29 cellular contexts compared by ENCODE assay signal in the genomic region with DNA sequence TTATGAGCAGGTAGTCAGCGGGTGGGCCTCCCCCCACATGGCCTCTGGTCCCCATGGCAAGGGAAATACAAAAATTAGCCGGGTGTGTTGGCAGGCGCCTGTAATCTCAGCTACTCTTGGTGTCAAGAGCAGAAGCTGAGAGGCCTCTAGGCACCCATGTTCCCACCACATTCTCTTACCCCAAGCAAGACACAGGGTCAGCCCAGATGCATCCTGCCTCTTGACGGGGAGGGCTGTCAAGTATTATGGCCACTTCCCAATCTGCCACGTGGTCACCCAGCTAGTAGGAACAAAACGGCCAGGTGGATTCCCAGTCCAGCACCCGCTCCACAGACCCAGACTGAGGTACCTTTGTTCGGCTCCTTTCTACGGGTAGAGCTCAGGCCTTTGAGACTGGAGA.
"Had no signal": no experiment of that assay in that cellular context is flagged by ENCODE, and none has a peak within 500 bp of the region (broad histone marks: within the 10 kb centered on the region; RNA-seq: fewer than 3 reads in every experiment).

No MANE protein-coding gene starts in this region.

- H3K36me3 Mint-ChIP-seq: immature natural killer cell; naive thymus-derived CD8-positive, alpha-beta T cell had no signal

- H3K27ac Mint-ChIP-seq: effector memory CD8-positive, alpha-beta T cell; immature natural killer cell; naive thymus-derived CD8-positive, alpha-beta T cell; nephron progenitor cell; progenitor cell of endocrine pancreas; stimulated activated naive CD8-positive, alpha-beta T cell treated with anti-CD3 and anti-CD28 coated beads, Interleukin-15, amount 100 ng/mL, for 72 hours had no signal

- H3K27me3 ChIP-seq: suprapubic skin, transverse colon, upper lobe of right lung, vagina had no signal

- H3K9me3 ChIP-seq: esophagus squamous epithelium, lower lobe of right lung, suprapubic skin, transverse colon, upper lobe of right lung, vagina had no signal

- H3K27ac ChIP-seq: coronary artery, esophagus squamous epithelium, heart right ventricle, lower lobe of right lung, parathyroid adenoma, suprapubic skin, transverse colon, upper lobe of right lung, vagina had no signal

- DNase-seq: effector memory CD8-positive, alpha-beta T cell; erythroblast; esophagus squamous epithelium; foreskin melanocyte; glutamatergic neuron; heart right ventricle; hypothalamus; immature natural killer cell; islet precursor cell; kidney glomerular epithelial cell; left ventricle myocardium superior; lower lobe of right lung; naive thymus-derived CD8-positive, alpha-beta T cell; nephron progenitor cell; occipital lobe; stimulated activated CD4-positive, alpha-beta T cell treated with anti-CD3 and anti-CD28 coated beads, Interleukin-12 subunit alpha, Interleukin-12 subunit beta, amount 100 ng/mL, for 4 hours; stimulated activated CD4-positive, alpha-beta T cell treated with anti-CD3 and anti-CD28 coated beads, Interleukin-1b, Interleukin-23, amount 100 ng/mL, for 48 hours; stimulated activated CD4-positive, alpha-beta T cell treated with anti-CD3 and anti-CD28 coated beads, Interleukin-4, amount 100 ng/mL, for 1 hour; stimulated activated CD8-positive, alpha-beta memory T cell treated with anti-CD3 and anti-CD28 coated beads, Interleukin-4, amount 100 ng/mL, for 48 hours; stimulated activated naive CD4-positive, alpha-beta T cell; stimulated activated naive CD8-positive, alpha-beta T cell treated with anti-CD3 and anti-CD28 coated beads, Interleukin-15, amount 100 ng/mL, for 72 hours; transverse colon; upper lobe of right lung had no signal

- H3K4me3 ChIP-seq: coronary artery, esophagus squamous epithelium, heart right ventricle, lower lobe of right lung, smooth muscle cell, suprapubic skin, transverse colon, upper lobe of right lung, vagina had no signal

- H3K9me3 Mint-ChIP-seq: effector memory CD8-positive, alpha-beta T cell; immature natural killer cell; naive thymus-derived CD8-positive, alpha-beta T cell; stimulated activated naive CD8-positive, alpha-beta T cell treated with anti-CD3 and anti-CD28 coated beads, Interleukin-15, amount 100 ng/mL, for 72 hours had no signal

- H3K4me1 ChIP-seq: parathyroid adenoma, suprapubic skin had no signal

- H3K27me3 Mint-ChIP-seq: stimulated activated naive CD8-positive, alpha-beta T cell treated with anti-CD3 and anti-CD28 coated beads, Interleukin-15, amount 100 ng/mL, for 72 hours had no signal

- H3K4me3 Mint-ChIP-seq: effector memory CD8-positive, alpha-beta T cell; immature natural killer cell; naive thymus-derived CD8-positive, alpha-beta T cell; nephron progenitor cell; stimulated activated naive CD8-positive, alpha-beta T cell treated with anti-CD3 and anti-CD28 coated beads, Interleukin-15, amount 100 ng/mL, for 72 hours had no signal

- H3K36me3 ChIP-seq: esophagus squamous epithelium, heart right ventricle, lower lobe of right lung, suprapubic skin, transverse colon, upper lobe of right lung, vagina had no signal

- H3K4me1 Mint-ChIP-seq: immature natural killer cell; stimulated activated naive CD8-positive, alpha-beta T cell treated with anti-CD3 and anti-CD28 coated beads, Interleukin-15, amount 100 ng/mL, for 72 hours had no signal
